Comparison of ENCODE assay signal across 13 cellular contexts in genomic region chr1:224151117-224151516, GRCh38.
"Had no signal": no experiment of that assay in that cellular context is flagged by ENCODE, and none has a peak within 500 bp of the region (broad histone marks: within the 10 kb centered on the region; RNA-seq: fewer than 3 reads in every experiment).

No MANE protein-coding gene starts in this region.

- H3K4me3 ChIP-seq: adrenal gland, lower lobe of right lung, neural progenitor cell, stomach, testis had no signal

- H3K9me3 ChIP-seq: adrenal gland, lower lobe of right lung, stomach, testis had no signal

- H3K27me3 ChIP-seq: adrenal gland, neural progenitor cell, stomach, testis had no signal

- H3K4me3 Mint-ChIP-seq: mesothelial cell of epicardium, neural progenitor cell had no signal

- H3K27ac Mint-ChIP-seq: mesothelial cell of epicardium, neural progenitor cell had no signal

- H3K27ac ChIP-seq: adrenal gland, lower lobe of right lung, neural progenitor cell, stomach, testis had no signal

- DNase-seq: activated CD4-positive, alpha-beta T cell treated with anti-CD3 and anti-CD28 coated beads, Interleukin-2, amount 50 U/mL, for 48 hours; activated CD4-positive, CD25-positive, alpha-beta regulatory T cell treated with anti-CD3 and anti-CD28 coated beads, Interleukin-2, amount 50 U/mL, for 72 hours; activated T-cell treated with anti-CD3 and anti-CD28 coated beads, Interleukin-2, amount 50 U/mL, for 48 hours; adrenal gland; left colon; lower lobe of right lung; stomach; T1000; testis had no signal

- H3K4me1 Mint-ChIP-seq: mesothelial cell of epicardium, neural progenitor cell had no signal

- H3K9me3 Mint-ChIP-seq: mesothelial cell of epicardium, neural progenitor cell had no signal

- H3K4me1 ChIP-seq: adrenal gland, lower lobe of right lung, neural progenitor cell, stomach, testis had no signal

- ATAC-seq: esophagus mucosa, left colon, lower lobe of right lung, sciatic nerve had no signal
